In genomic region chr17:43092891-43093290, GRCh38 we compare ENCODE assay signal across 23 cellular contexts. TPM values are rescaled to one million over a fixed set of nuclear protein-coding genes. Genes with fewer than 3 reads are reported as not detected.
DNase-seq lines count a peak whose midpoint lies in the region; TF ChIP-seq lines count a peak whose summit lies in the region.
"Had no signal": no experiment of that assay in that cellular context is flagged by ENCODE, and none has a peak within 500 bp of the region (broad histone marks: within the 10 kb centered on the region; RNA-seq: fewer than 3 reads in every experiment).

No MANE protein-coding gene starts in this region.

- no peaks in the 10 kb centered on the region for H3K36me3 ChIP-seq in adipocyte (ENCODE audit: control insufficient read depth, insufficient read depth, low read length, severe bottlenecking)
- H3K36me3 ChIP-seq: Peyer's patch had no signal

- DNase-seq in Daoy (ENCODE audit: low read depth) (peak; percentile 5), adipocyte (ENCODE audit: low read depth) (peak; percentile 34), fibroblast of pulmonary artery (ENCODE audit: low read depth) (peak; percentile 14), stromal cell of bone marrow (ENCODE audit: low read depth) (peak; percentile 77), GM20000 (ENCODE audit: low spot score) (no peak), cortex of kidney (lab: John Stamatoyannopoulos, UW) (no peak)
- DNase-seq in activated CD8-positive, alpha-beta memory T cell treated with anti-CD3 and anti-CD28 coated beads, Interleukin-2, amount 50 U/mL, for 48 hours: no peak
- DNase-seq in activated CD4-positive, alpha-beta T cell treated with anti-CD3 and anti-CD28 coated beads, Interleukin-2, amount 50 U/mL, for 1 hour: no peak
- DNase-seq: activated CD4-positive, alpha-beta T cell treated with anti-CD3 and anti-CD28 coated beads for 4 hours; activated effector memory CD4-positive, alpha-beta T cell treated with anti-CD3 and anti-CD28 coated beads, Interleukin-2, amount 50 U/mL, for 16 hours; CD8-positive, alpha-beta memory T cell; DMS79; effector CD4-positive, alpha-beta T cell; HCEC 1CT; head of caudate nucleus; immature natural killer cell; left ventricle myocardium superior; NCI-H1048; NCI-H2029; NCI-H510A treated with DMSO at 0.1 percent for 48 hours; Peyer's patch had no signal

- no peak overlapping the region for H3K9ac ChIP-seq in adipocyte (ENCODE audit: low read length)

- H3K4me3 ChIP-seq in adipocyte (ENCODE audit: low read length): no peak overlapping the region
- no peak overlapping the region for H3K4me3 ChIP-seq in fibroblast of pulmonary artery (replicated peaks; ENCODE audit: low read depth, low read length)
- H3K4me3 ChIP-seq: Peyer's patch, SJSA1 had no signal

- TF ChIP-seq CTCF in fibroblast of pulmonary artery (IDR thresholded peaks at IDR 0.05; ENCODE audit: low read length, missing control alignments): no peak
- no peak for TF ChIP-seq CTCF in GM20000 (IDR thresholded peaks at IDR 0.05; ENCODE audit: extremely low read depth, missing control alignments)

- peaks cover 7% of the 10 kb centered on the region for H3K27me3 ChIP-seq in adipocyte (replicated peaks; ENCODE audit: control insufficient read depth, insufficient read depth, low read length)
- H3K27me3 ChIP-seq: neutrophil, Peyer's patch, SJSA1 had no signal

- H3K4me1 ChIP-seq in adipocyte (ENCODE audit: control insufficient read depth, insufficient read depth, low read length): peaks cover 38% of the 10 kb centered on the region
- H3K4me1 ChIP-seq: Peyer's patch, SJSA1 had no signal

- H3K9me3 ChIP-seq in adipocyte (ENCODE audit: control insufficient read depth, low read length): no peaks in the 10 kb centered on the region
- H3K9me3 ChIP-seq: neutrophil, Peyer's patch, SJSA1 had no signal

RNA-seq across cellular contexts. Expression of gene BRCA1, which starts 32.3 kb away (rescaled TPM):
- 41.0 and 41.8 TPM in 2 replicates for total RNA-seq in Daoy (2014; rRNA removed; shearing (Covaris generic))

Comparison
In these comparisons a context has a peak if more than half of its experiments do, and no peak if none do; other contexts are left out.
1. DNase-seq: peak in Daoy (single experiment), adipocyte (single experiment), fibroblast of pulmonary artery (single experiment) and stromal cell of bone marrow (single experiment); none in activated CD8-positive, alpha-beta memory T cell treated with anti-CD3 and anti-CD28 coated beads, Interleukin-2, amount 50 U/mL, for 48 hours (single experiment), GM20000 (single experiment), cortex of kidney (single experiment) and activated CD4-positive, alpha-beta T cell treated with anti-CD3 and anti-CD28 coated beads, Interleukin-2, amount 50 U/mL, for 1 hour (single experiment).